Comparison of ENCODE assay signal across 8 cellular contexts in genomic region chr20:11686900-11687543, GRCh38.
A peak's percentile ranks its signal among the peaks of the same experiment; 100 is the strongest.
DNase-seq lines count a peak whose midpoint lies in the region; ATAC-seq, FAIRE-seq and TF ChIP-seq lines count a peak whose summit lies in the region.

No MANE protein-coding gene starts in this region.

- TF ChIP-seq CTCF in Caco-2 (IDR thresholded peaks at IDR 0.05; ENCODE audit: insufficient read depth in 1 of 2, low read depth in 1 of 2, low read length in 1 of 2, severe bottlenecking in 1 of 2, unreplicated experiment in 1 of 2) (no peak), Panc1 (IDR thresholded peaks at IDR 0.05) (no peak), cardiac muscle cell (IDR thresholded peaks at IDR 0.05; ENCODE audit: low read depth, low read length) (no peak), pancreas (IDR thresholded peaks at IDR 0.05) (no peak)

- no peak overlapping the region for H3K27ac Mint-ChIP-seq in Caco-2 (ENCODE audit: unreplicated experiment)

- H3K9me3 ChIP-seq in Caco-2 (no peaks in the 10 kb centered on the region), Panc1 (ENCODE audit: control insufficient read depth, insufficient read depth, low read depth, low read length) (no peaks in the 10 kb centered on the region), cardiac muscle cell (ENCODE audit: low read depth) (no peaks in the 10 kb centered on the region), pancreas (no peaks in the 10 kb centered on the region)

- H3K9me3 Mint-ChIP-seq in Caco-2 (ENCODE audit: unreplicated experiment): peaks cover 9% of the 10 kb centered on the region

- peak overlapping the region; percentile 70 for H3K4me3 Mint-ChIP-seq in Caco-2 (ENCODE audit: unreplicated experiment)

- no peaks in the 10 kb centered on the region for H3K36me3 Mint-ChIP-seq in Caco-2 (ENCODE audit: insufficient read depth, unreplicated experiment)

- H3K4me1 Mint-ChIP-seq in Caco-2 (ENCODE audit: low read depth, unreplicated experiment): peaks cover 18% of the 10 kb centered on the region

- POLR2A ChIA-PET in Caco-2 (lab: Charles Lee) (no interaction called here), Panc1 (lab: Charles Lee) (no interaction called here)

- FAIRE-seq in pancreas (lab: Jason Lieb, UNC): no peak

- BruUV-seq in Caco-2 (replicated peaks; lab: Mats Ljungman, UMichigan) (no TSS peak), Panc1 (replicated peaks; lab: Mats Ljungman, UMichigan) (no TSS peak)

- in situ Hi-C loops in Panc1 (cut with HindIII; ENCODE audit: low pct_unique_long_range_greater_than_20kb, low sequenced_read_pairs): no loop called here

- H3K27ac ChIP-seq in Panc1 (ENCODE audit: low read length) (no peak overlapping the region), cardiac muscle cell (no peak overlapping the region), pancreas (peak overlapping the region; percentile 12 to 73 (median 46))

- CTCF ChIA-PET in Caco-2 (lab: Charles Lee): interaction anchor here (1.5 kb wide), 1 partner anchor 29 kb away, joined by 5 read pairs; no protein-coding TSS in a partner anchor
- CTCF ChIA-PET in Panc1 (lab: Charles Lee): no interaction called here

- H3K4me1 ChIP-seq in Caco-2 (peaks cover 19% of the 10 kb centered on the region), Panc1 (ENCODE audit: control insufficient read depth, insufficient read depth, low read length) (no peaks in the 10 kb centered on the region), cardiac muscle cell (ENCODE audit: low read depth) (peaks cover 3% of the 10 kb centered on the region), pancreas (peaks cover 0 to 11% (median 10%) of the 10 kb centered on the region in 3 donors)

- H3K4me3 ChIP-seq in Caco-2 (ENCODE audit: low read depth, low read length): peak overlapping the region; percentile 5; the same call in 1 of the 2 replicates
- peak overlapping the region; percentile 23 to 41 for H3K4me3 ChIP-seq in Panc1 (ENCODE audit: low read depth in 2 of 2, low read length in 2 of 2)
- peak overlapping the region; percentile 14 for H3K4me3 ChIP-seq in cardiac muscle cell
- H3K4me3 ChIP-seq in pancreas: peak overlapping the region; percentile 1 to 33 (median 22)

- no peaks in the 10 kb centered on the region for H3K36me3 ChIP-seq in Caco-2 (ENCODE audit: control insufficient read depth, insufficient read depth, low read length)
- H3K36me3 ChIP-seq in Panc1 (ENCODE audit: control insufficient read depth, insufficient read depth, low read length): no peaks in the 10 kb centered on the region
- H3K36me3 ChIP-seq in cardiac muscle cell: no peaks in the 10 kb centered on the region
- H3K36me3 ChIP-seq in pancreas: no peaks in the 10 kb centered on the region

- intact Hi-C loops in Caco-2 (cut with micrococcal nuclease; ENCODE audit: unreplicated experiment) (loop anchor here (10.0 kb wide), 1 partner anchor 108 kb away; no protein-coding TSS in a partner anchor), Panc1 (cut with micrococcal nuclease; ENCODE audit: unreplicated experiment) (no loop called here), pancreas (cut with DNase I) (no loop called here)

- H3K27me3 Mint-ChIP-seq in Caco-2 (ENCODE audit: insufficient read depth, unreplicated experiment): peaks cover 3% of the 10 kb centered on the region

- 2 to 5% methylated on average over 38 of the region's 38 CpGs for WGBS in pancreas, 2 donors

- peak in 1 of 2 experiments; percentile 14 for DNase-seq in Caco-2
- no peak for DNase-seq in Panc1 (ENCODE audit: low read depth, low spot score)
- DNase-seq in cardiac muscle cell (ENCODE audit: low read depth in 1 of 2, low spot score in 1 of 2): peak; percentile 33 to 36
- peak; percentile 22 to 82 (median 75) for DNase-seq in pancreas
- DNase-seq in NCI-H510A treated with DMSO at 0.1 percent for 48 hours (lab: John Stamatoyannopoulos, UW): no peak
- DNase-seq in RKO (ENCODE audit: low spot score): no peak

- ATAC-seq in Panc1: peak; percentile 60; the same call in 1 of the 2 replicates
- ATAC-seq in pancreas: peak; percentile 79 to 86 (median 85)
- ATAC-seq in GM18511 (IDR thresholded peaks at IDR 0.05; ENCODE audit: unreplicated experiment): no peak
- no peak for ATAC-seq in HG03378 (IDR thresholded peaks at IDR 0.05; ENCODE audit: unreplicated experiment)

- H3K27me3 ChIP-seq in Caco-2 (replicated peaks; ENCODE audit: control insufficient read depth, insufficient read depth, low read length): no peaks in the 10 kb centered on the region
- H3K27me3 ChIP-seq in Panc1 (ENCODE audit: control insufficient read depth, insufficient read depth, low read length): peaks cover 2% of the 10 kb centered on the region; the same call in 1 of the 2 replicates
- peaks cover 23% of the 10 kb centered on the region for H3K27me3 ChIP-seq in cardiac muscle cell
- H3K27me3 ChIP-seq in pancreas: no peaks in the 10 kb centered on the region

Comparison
In these comparisons a context has a peak if more than half of its experiments do, and no peak if none do; other contexts are left out.
1. DNase-seq: peak in cardiac muscle cell (2 of 2) and pancreas (6 of 6); none in Panc1 (single experiment), NCI-H510A treated with DMSO at 0.1 percent for 48 hours (single experiment) and RKO (single experiment).
2. ATAC-seq: peak in Panc1 (single experiment) and pancreas (4 of 4); none in GM18511 (single experiment) and HG03378 (single experiment).
3. H3K27ac ChIP-seq: peak in pancreas (4 of 4); none in Panc1 (single experiment) and cardiac muscle cell (single experiment).
4. Peak in every context shown above with its lines, with median percentiles within 50 percentile points of each other: H3K4me3 ChIP-seq.